In the genomic region with DNA sequence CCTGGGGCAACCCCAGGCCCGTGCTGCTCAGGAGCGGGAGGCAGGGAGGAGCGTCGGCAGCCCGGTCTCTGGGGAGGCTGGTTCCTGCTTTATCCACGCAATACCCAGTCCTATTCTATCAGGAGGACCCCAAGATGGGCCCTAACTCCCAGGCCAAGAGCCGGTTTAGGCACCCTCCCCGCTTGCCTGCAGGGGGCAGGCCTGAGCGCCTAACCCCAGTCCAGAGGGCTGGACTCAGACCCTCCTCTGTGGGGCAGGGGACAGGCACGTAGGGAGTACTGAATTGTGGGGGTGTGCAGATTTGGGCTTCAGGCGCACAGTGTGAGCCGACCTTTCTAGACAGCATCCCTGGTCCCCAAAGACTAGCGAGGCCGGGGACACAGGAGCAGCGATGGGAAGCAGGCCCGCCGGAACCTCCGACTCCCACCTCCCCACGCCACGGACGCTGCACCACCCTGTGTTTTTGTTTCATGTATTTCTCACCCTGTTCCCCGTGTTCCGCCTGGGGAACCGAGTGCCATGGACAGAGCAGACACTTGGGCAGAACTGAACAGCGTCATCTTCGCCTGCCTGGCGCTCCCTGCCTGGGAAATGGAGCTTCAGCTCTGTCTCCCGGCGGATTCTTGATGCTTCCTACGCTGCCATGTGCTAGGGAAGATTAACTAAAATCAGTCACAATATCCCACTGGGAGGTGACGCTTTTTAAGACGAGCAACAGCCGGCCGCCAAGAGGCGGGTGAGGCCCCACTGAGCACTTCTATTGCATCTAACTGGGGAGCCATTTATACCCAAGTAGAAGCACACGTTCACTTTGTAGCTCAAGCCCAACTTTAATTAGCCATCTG, we compare ENCODE assay signal across 9 cellular contexts. TPM values are rescaled to one million over a fixed set of nuclear protein-coding genes. Genes with fewer than 3 reads are reported as not detected.
DNase-seq lines count a peak whose midpoint lies in the region; TF ChIP-seq lines count a peak whose summit lies in the region.
"Had no signal": no experiment of that assay in that cellular context is flagged by ENCODE, and none has a peak within 500 bp of the region (broad histone marks: within the 10 kb centered on the region; RNA-seq: fewer than 3 reads in every experiment).

No MANE protein-coding gene starts in this region.

- peaks cover 27% of the 10 kb centered on the region for H3K4me1 ChIP-seq in GM23248 (ENCODE audit: insufficient read depth)
- no peaks in the 10 kb centered on the region for H3K4me1 ChIP-seq in uterus

- peaks cover 25% of the 10 kb centered on the region for H3F3A ChIP-seq in GM23248 (ENCODE audit: insufficient read depth)

- H3K4me3 ChIP-seq in AG09309 (ENCODE audit: control insufficient read depth, low read depth, low read length) (no peak overlapping the region), GM23248 (peak overlapping the region; percentile 20), uterus (no peak overlapping the region)
- H3K4me3 ChIP-seq: HAP-1 had no signal

- H3K27ac Mint-ChIP-seq in activated naive CD4-positive, alpha-beta T cell treated with anti-CD3 and anti-CD28 coated beads for 36 hours, result no peak overlapping the region

- no peak overlapping the region for H3K4me3 Mint-ChIP-seq in activated naive CD4-positive, alpha-beta T cell treated with anti-CD3 and anti-CD28 coated beads for 36 hours

- no peaks in the 10 kb centered on the region for H3K9me2 ChIP-seq in GM23248 (ENCODE audit: insufficient read depth)

- H3K27ac ChIP-seq in GM23248 (peak overlapping the region; percentile 99), uterus (no peak overlapping the region)

- peak overlapping the region; percentile 75 for H3K4me2 ChIP-seq in GM23248 (ENCODE audit: unreplicated experiment)

- H4K20me1 ChIP-seq in GM23248 (ENCODE audit: insufficient read depth), result no peaks in the 10 kb centered on the region

- 23 to 27% methylated on average over 35 to 36 of the region's 36 CpGs for WGBS in GM23248 (ENCODE audit: low coverage in 1 of 2, low lambda C conversion rate in 2 of 2, missing lambda C conversion rate in 2 of 2), 2 experiments

- H3K4me1 Mint-ChIP-seq in activated naive CD4-positive, alpha-beta T cell treated with anti-CD3 and anti-CD28 coated beads for 36 hours (ENCODE audit: low read depth), result peaks cover 20% of the 10 kb centered on the region

- no peaks in the 10 kb centered on the region for H3K27me3 Mint-ChIP-seq in activated naive CD4-positive, alpha-beta T cell treated with anti-CD3 and anti-CD28 coated beads for 36 hours (ENCODE audit: low read depth)

- in situ Hi-C loops in GM23248 (cut with MboI), result loop anchor here (10.0 kb wide), 1 partner anchor 97 kb away; no protein-coding TSS in a partner anchor

- H3K9ac ChIP-seq in GM23248, result peak overlapping the region; percentile 92

- peaks cover 19% of the 10 kb centered on the region for H3K36me3 Mint-ChIP-seq in activated naive CD4-positive, alpha-beta T cell treated with anti-CD3 and anti-CD28 coated beads for 36 hours (ENCODE audit: low read depth)

- no peak for DNase-seq in AG09309 (ENCODE audit: low read depth)
- peak; percentile 62 for DNase-seq in GM23248
- peak; percentile 19 for DNase-seq in activated naive CD4-positive, alpha-beta T cell treated with anti-CD3 and anti-CD28 coated beads for 36 hours
- peak; percentile 17 for DNase-seq in iris pigment epithelial cell (ENCODE audit: low read depth)
- no peak for DNase-seq in uterus
- DNase-seq in HT-29 (ENCODE audit: low spot score), result no peak
- DNase-seq in NCI-H1417 treated with DMSO at 0.1 percent for 48 hours (lab: John Stamatoyannopoulos, UW), result no peak
- DNase-seq in NCI-H128 (lab: John Stamatoyannopoulos, UW; ENCODE audit: unreplicated experiment), result no peak

- no peaks in the 10 kb centered on the region for H3K36me3 ChIP-seq in GM23248 (ENCODE audit: low read depth)
- H3K36me3 ChIP-seq in uterus, result no peaks in the 10 kb centered on the region
- H3K36me3 ChIP-seq: HAP-1 had no signal

- CTCF ChIA-PET in activated naive CD4-positive, alpha-beta T cell treated with anti-CD3 and anti-CD28 coated beads for 36 hours (lab: Charles Lee), result interaction anchor here (0.8 kb wide), 1 partner anchor 101 kb away, joined by 7 read pairs; no protein-coding TSS in a partner anchor

- no peaks in the 10 kb centered on the region for H3K9me3 ChIP-seq in GM23248 (ENCODE audit: low read depth)
- no peaks in the 10 kb centered on the region for H3K9me3 ChIP-seq in uterus
- H3K9me3 ChIP-seq: HAP-1 had no signal

- H3K79me2 ChIP-seq in GM23248 (ENCODE audit: insufficient read depth), result 0 out of 2 replicates have a peak, but pooled peaks cover 10% of the 10 kb centered on the region

- peak overlapping the region; percentile 79 for H2AFZ ChIP-seq in GM23248

- no peaks in the 10 kb centered on the region for H3K9me3 Mint-ChIP-seq in activated naive CD4-positive, alpha-beta T cell treated with anti-CD3 and anti-CD28 coated beads for 36 hours

- TF ChIP-seq CTCF in AG09309 (IDR thresholded peaks at IDR 0.05; ENCODE audit: control insufficient read depth, insufficient read depth, low read depth, low read length, missing control alignments), result peak; percentile 74
- peak; percentile 33 to 41 (median 36) for TF ChIP-seq CTCF in uterus (IDR thresholded peaks at IDR 0.05)

- TF ChIP-seq POLR2A in uterus (IDR thresholded peaks at IDR 0.05), result no peak

- no peaks in the 10 kb centered on the region for H3K27me3 ChIP-seq in GM23248 (replicated peaks; ENCODE audit: insufficient read depth)
- H3K27me3 ChIP-seq in uterus, result no peaks in the 10 kb centered on the region

- intact Hi-C loops in activated naive CD4-positive, alpha-beta T cell treated with anti-CD3 and anti-CD28 coated beads for 36 hours (cut with micrococcal nuclease), result loop anchor here (1.0 kb wide), 1 partner anchor 101 kb away; no protein-coding TSS in a partner anchor
- intact Hi-C loops in uterus (cut with DNase I; ENCODE audit: low total_unique reads), result loop anchor here (10.0 kb wide), 1 partner anchor 107 kb away; a partner anchor contains a TSS

RNA-seq across cellular contexts. Expression of a gene that starts 5.3 kb away (rescaled TPM):
- total RNA-seq in GM23248 (2014; rRNA removed; shearing (Covaris generic)), result 15.7 and 61.0 TPM in 2 replicates
- polyA plus RNA-seq in GM23248 (2016; fragmentation: Nextera tagmentation; extraction: Ambion mirVana), result 47.7 and 51.1 TPM in 2 replicates
- 100 to 1,000 TPM; 115 to 118 TPM for total RNA-seq in activated naive CD4-positive, alpha-beta T cell treated with anti-CD3 and anti-CD28 coated beads for 36 hours
- total RNA-seq in uterus, result 10 to 100 TPM in 1 of 4 donors, 1 to 10 TPM in 2, not detected in 1; 2.4 to 13.1 (median 7.6) TPM
- 68.6 and 69.1 TPM in 2 replicates for total RNA-seq in HT-29 (2014; rRNA removed; shearing (Covaris generic))

RNA-seq across cellular contexts. Expression of a gene that starts 5.4 kb away (rescaled TPM):
- 20.8 and 21.5 TPM in 2 replicates for total RNA-seq in GM23248 (2014; rRNA removed; shearing (Covaris generic))
- 42.2 and 46.4 TPM in 2 replicates for polyA plus RNA-seq in GM23248 (2016; fragmentation: Nextera tagmentation; extraction: Ambion mirVana)
- total RNA-seq in activated naive CD4-positive, alpha-beta T cell treated with anti-CD3 and anti-CD28 coated beads for 36 hours, result 10 to 100 TPM; 21.0 to 24.0 TPM
- 10 to 100 TPM in 2 of 4 donors, 1 to 10 TPM in 2; 2.1 to 29.4 (median 12.8) TPM for total RNA-seq in uterus
- total RNA-seq in HT-29 (2014; rRNA removed; shearing (Covaris generic)), result 46.6 and 48.2 TPM in 2 replicates

RNA-seq across cellular contexts. Expression of a gene that starts 14.6 kb away (rescaled TPM):
- total RNA-seq in GM23248 (2014; rRNA removed; shearing (Covaris generic)), result 57.0 and 69.8 TPM in 2 replicates
- polyA plus RNA-seq in GM23248 (2016; fragmentation: Nextera tagmentation; extraction: Ambion mirVana), result 38.2 and 46.5 TPM in 2 replicates
- 10 to 100 TPM; 37.5 to 40.2 TPM for total RNA-seq in activated naive CD4-positive, alpha-beta T cell treated with anti-CD3 and anti-CD28 coated beads for 36 hours
- total RNA-seq in uterus, result 10 to 100 TPM; 13.3 to 37.4 (median 33.1) TPM
- total RNA-seq in HT-29 (2014; rRNA removed; shearing (Covaris generic)), result 89.2 and 103 TPM in 2 replicates

Comparison
In these comparisons a context has a peak if more than half of its experiments do, and no peak if none do; other contexts are left out.
1. DNase-seq: peak in GM23248 (single experiment), activated naive CD4-positive, alpha-beta T cell treated with anti-CD3 and anti-CD28 coated beads for 36 hours (single experiment) and iris pigment epithelial cell (single experiment); none in AG09309 (single experiment), uterus (0 of 2), HT-29 (single experiment), NCI-H1417 treated with DMSO at 0.1 percent for 48 hours (single experiment) and NCI-H128 (single experiment).